8 cellular contexts compared by ENCODE assay signal in the genomic region with DNA sequence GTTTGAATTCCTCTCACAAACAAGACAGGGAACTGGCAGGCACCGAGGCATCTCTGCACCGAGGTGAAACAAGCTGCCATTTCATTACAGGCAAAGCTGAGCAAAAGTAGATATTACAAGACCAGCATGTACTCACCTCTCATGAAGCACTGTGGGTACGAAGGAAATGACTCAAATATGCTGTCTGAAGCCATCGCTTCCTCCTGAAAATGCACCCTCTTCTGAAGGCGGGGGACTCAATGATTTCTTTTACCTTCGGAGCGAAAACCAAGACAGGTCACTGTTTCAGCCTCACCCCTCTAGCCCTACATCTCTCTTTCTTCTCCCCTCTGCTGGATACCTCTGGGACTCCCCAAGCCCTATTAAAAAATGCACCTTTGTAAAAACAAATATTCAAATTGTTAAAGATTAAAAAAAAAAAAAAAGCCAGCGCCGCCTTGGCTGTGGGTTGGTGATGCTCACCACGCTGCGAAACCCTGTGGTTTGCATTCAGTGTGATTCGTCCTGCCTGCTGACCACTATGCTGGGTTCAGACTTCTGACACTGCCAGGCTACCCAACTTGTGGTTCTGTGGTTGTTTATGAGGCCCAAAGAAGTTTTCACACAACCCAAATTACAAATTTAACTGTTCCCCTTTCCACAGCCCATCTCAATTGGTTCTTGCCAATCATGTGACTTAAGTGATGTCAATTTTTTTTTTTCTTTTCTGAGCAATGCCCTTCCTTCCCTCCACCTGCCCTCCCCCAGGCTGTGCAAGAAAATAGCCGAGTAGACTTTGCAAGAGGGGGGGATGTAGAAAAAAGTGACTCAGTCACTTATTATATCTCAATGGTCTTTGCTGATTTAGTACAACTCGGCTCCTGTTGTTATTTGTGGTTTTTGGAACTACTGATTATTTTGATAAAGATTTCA. TPM values are rescaled to one million over a fixed set of nuclear protein-coding genes. Genes with fewer than 3 reads are reported as not detected.
A peak's percentile ranks its signal among the peaks of the same experiment; 100 is the strongest.
DNase-seq lines count a peak whose midpoint lies in the region; ATAC-seq and TF ChIP-seq lines count a peak whose summit lies in the region.

A gene (minus strand): TSS at position 597 of the 912 bp plus-strand sequence.

- ATAC-seq in GM18868 (IDR thresholded peaks at IDR 0.05; ENCODE audit: unreplicated experiment) (peak; percentile 46), HG03045 (IDR thresholded peaks at IDR 0.05; ENCODE audit: unreplicated experiment) (peak; percentile 59)

- H3K27ac ChIP-seq in spleen = peak within 1 kb of the TSS; percentile 63 to 97 (median 92)

- peak in 4 of 11 experiments; percentile 18 to 38 (median 30) for TF ChIP-seq CTCF in spleen (IDR thresholded peaks at IDR 0.05 in 8 of 11, conservative IDR thresholded peaks at IDR 0.05 in 3 of 11)

- H3K4me3 Mint-ChIP-seq in activated T-helper 2 cell treated with anti-CD3 and anti-CD28 coated beads, Interferon-gamma antibody, Interleukin-2, Interleukin-4, amounts not matched to agents 10 μg/mL and 5 μg/mL and 100 μg/mL, durations not matched to agents 14 hours and 24 hours and 36 hours (ENCODE audit: low read depth) = peak within 1 kb of the TSS; percentile 93

- H3K4me3 ChIP-seq in spleen = peak within 1 kb of the TSS; percentile 32 to 79 (median 49)

- H3K36me3 ChIP-seq in spleen = no peaks in the 10 kb centered on the region

- DNase-seq in RKO (ENCODE audit: low spot score) (peak; percentile 8), glomerular visceral epithelial cell (ENCODE audit: extremely low spot score) (peak; percentile 93), spleen (peak; percentile 90), amniotic stem cell (lab: John Stamatoyannopoulos, UW) (no peak), NCI-H146 treated with DMSO at 0.1 percent for 48 hours (lab: John Stamatoyannopoulos, UW; ENCODE audit: unreplicated experiment) (no peak)
- peak; percentile 82 for DNase-seq in activated T-helper 2 cell treated with anti-CD3 and anti-CD28 coated beads, Interferon-gamma antibody, Interleukin-2, Interleukin-4, amounts not matched to agents 10 μg/mL and 5 μg/mL and 100 μg/mL, durations not matched to agents 14 hours and 24 hours and 36 hours (ENCODE audit: low spot score)

- H3K9me3 Mint-ChIP-seq in activated T-helper 2 cell treated with anti-CD3 and anti-CD28 coated beads, Interferon-gamma antibody, Interleukin-2, Interleukin-4, amounts not matched to agents 10 μg/mL and 5 μg/mL and 100 μg/mL, durations not matched to agents 14 hours and 24 hours and 36 hours = no peaks in the 10 kb centered on the region

- no peaks in the 10 kb centered on the region for H3K27me3 Mint-ChIP-seq in activated T-helper 2 cell treated with anti-CD3 and anti-CD28 coated beads, Interferon-gamma antibody, Interleukin-2, Interleukin-4, amounts not matched to agents 10 μg/mL and 5 μg/mL and 100 μg/mL, durations not matched to agents 14 hours and 24 hours and 36 hours (ENCODE audit: low read depth)

- peaks cover 68% of the 10 kb centered on the region for H3K4me1 Mint-ChIP-seq in activated T-helper 2 cell treated with anti-CD3 and anti-CD28 coated beads, Interferon-gamma antibody, Interleukin-2, Interleukin-4, amounts not matched to agents 10 μg/mL and 5 μg/mL and 100 μg/mL, durations not matched to agents 14 hours and 24 hours and 36 hours (ENCODE audit: low read depth)

- peaks cover 24 to 87% (median 78%) of the 10 kb centered on the region in 6 donors for H3K4me1 ChIP-seq in spleen

- H3K9me3 ChIP-seq in spleen = no peaks in the 10 kb centered on the region

- intact Hi-C loops in activated T-helper 2 cell treated with anti-CD3 and anti-CD28 coated beads, Interferon-gamma antibody, Interleukin-2, Interleukin-4, amounts not matched to agents 10 μg/mL and 5 μg/mL and 100 μg/mL, durations not matched to agents 14 hours and 24 hours and 36 hours (cut with micrococcal nuclease) = loop anchor here (1.0 to 10.0 kb wide), 8 partner anchors 23 to 476 kb away; no protein-coding TSS in a partner anchor
- intact Hi-C loops in spleen (cut with DNase I; ENCODE audit: low total_unique reads) = no loop called here

- peak; percentile 48 to 63 (median 50) for TF ChIP-seq POLR2A in spleen (IDR thresholded peaks at IDR 0.05)

- 17 to 29% (median 19%) methylated on average over 14 of the region's 14 CpGs for WGBS in spleen, 5 donors

- H3K27ac Mint-ChIP-seq in activated T-helper 2 cell treated with anti-CD3 and anti-CD28 coated beads, Interferon-gamma antibody, Interleukin-2, Interleukin-4, amounts not matched to agents 10 μg/mL and 5 μg/mL and 100 μg/mL, durations not matched to agents 14 hours and 24 hours and 36 hours = peak within 1 kb of the TSS; percentile 96

- H3K36me3 Mint-ChIP-seq in activated T-helper 2 cell treated with anti-CD3 and anti-CD28 coated beads, Interferon-gamma antibody, Interleukin-2, Interleukin-4, amounts not matched to agents 10 μg/mL and 5 μg/mL and 100 μg/mL, durations not matched to agents 14 hours and 24 hours and 36 hours (ENCODE audit: low read depth) = peaks cover 43% of the 10 kb centered on the region

- H3K27me3 ChIP-seq in spleen (replicated peaks in 1 of 7) = peaks cover 0 to 4% (median 0%) of the 10 kb centered on the region in 7 donors

RNA-seq across cellular contexts. Expression of the gene that starts here (rescaled TPM):
- 120 and 121 TPM in 2 replicates for total RNA-seq in activated T-helper 2 cell treated with anti-CD3 and anti-CD28 coated beads, Interferon-gamma antibody, Interleukin-2, Interleukin-4, amounts not matched to agents 10 μg/mL and 5 μg/mL and 100 μg/mL, durations not matched to agents 14 hours and 24 hours and 36 hours
- 10 to 100 TPM; 29.8 to 70.0 (median 57.4) TPM for total RNA-seq in spleen
- 1 to 10 TPM; 4.8 to 7.7 (median 6.7) TPM for polyA plus RNA-seq in spleen

Comparison
In these comparisons a context has a peak if more than half of its experiments do, and no peak if none do; other contexts are left out.
1. DNase-seq: peak in RKO (single experiment), activated T-helper 2 cell treated with anti-CD3 and anti-CD28 coated beads, Interferon-gamma antibody, Interleukin-2, Interleukin-4, amounts not matched to agents 10 μg/mL and 5 μg/mL and 100 μg/mL, durations not matched to agents 14 hours and 24 hours and 36 hours (single experiment), glomerular visceral epithelial cell (single experiment) and spleen (single experiment); none in amniotic stem cell (single experiment) and NCI-H146 treated with DMSO at 0.1 percent for 48 hours (single experiment).